ENCODE assay signal across 9 cellular contexts in the genomic region with DNA sequence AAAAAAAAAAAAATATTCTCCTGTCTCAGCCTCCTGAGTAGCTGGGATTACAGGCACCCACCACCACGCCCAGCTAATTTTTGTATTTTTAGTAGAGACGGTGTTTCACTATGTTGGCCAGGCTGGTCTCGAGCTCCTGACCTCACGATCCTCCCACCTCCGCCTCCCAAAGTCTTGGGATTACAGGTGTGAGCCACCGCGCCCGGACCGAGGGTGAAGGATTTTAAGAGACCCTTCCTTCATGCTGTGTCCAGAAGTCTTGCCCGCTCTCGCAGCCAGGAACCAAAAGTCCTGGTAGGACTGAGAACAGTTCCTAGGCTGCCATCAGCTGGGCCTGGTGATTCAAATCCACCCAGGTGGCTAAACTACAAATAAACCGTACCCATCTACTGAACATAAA. TPM values are rescaled to one million over a fixed set of nuclear protein-coding genes. Genes with fewer than 3 reads are reported as not detected.
DNase-seq lines count a peak whose midpoint lies in the region; ATAC-seq, FAIRE-seq and TF ChIP-seq lines count a peak whose summit lies in the region.
"Not testable (repeated sequence)": the region's sequence is repeated elsewhere in the genome, so short reads cannot be mapped to it uniquely, and the experiment has no call there.
"Had no signal": no experiment of that assay in that cellular context is flagged by ENCODE, and none has a peak within 500 bp of the region (broad histone marks: within the 10 kb centered on the region; RNA-seq: fewer than 3 reads in every experiment).

No MANE protein-coding gene starts in this region.

- not testable (repeated sequence) for TF ChIP-seq POLR2A in GM12878 (IDR thresholded peaks at IDR 0.05; ENCODE audit: low read depth, low read length)

- not testable (repeated sequence) for H3K36me3 Mint-ChIP-seq in IgD-negative memory B cell; activated T-helper 1 cell treated with anti-CD3 and anti-CD28 coated beads, Interleukin-12 subunit alpha, Interleukin-12 subunit beta, Interleukin-2, Interleukin-4 antibody, amounts not matched to agents 30 ng/mL and 10 ng/mL and 1 ng/mL, durations not matched to agents 14 hours and 24 hours and 36 hours (ENCODE audit: low read depth); nephron (ENCODE audit: low read depth); type B pancreatic cell
- peaks cover 12% of the 10 kb centered on the region for H3K36me3 Mint-ChIP-seq in activated CD4-positive, alpha-beta T cell treated with anti-CD3 and anti-CD28 coated beads, Interleukin-2, amount 10 ng/mL, durations not matched to agents 24 days and 14 days (ENCODE audit: low read depth)

- POLR2A ChIA-PET in GM12878 (lab: Charles Lee): interaction anchor here (0.6 to 1.1 kb wide), 2 partner anchors 52 to 96 kb away, joined by 3 to 6 read pairs; no protein-coding TSS in a partner anchor

- not testable (repeated sequence) for TF ChIP-seq RAD21 in GM12878 (IDR thresholded peaks at IDR 0.05; ENCODE audit: insufficient read depth, low read depth, low read length)

- not testable (repeated sequence) for H3K9ac ChIP-seq in BLaER1; GM12878 (ENCODE audit: control insufficient read depth, insufficient read depth, low read length)

- H3K4me3 Mint-ChIP-seq in IgD-negative memory B cell: peak overlapping the region in 1 of 4 donors; percentile 77
- peak overlapping the region; percentile 67 for H3K4me3 Mint-ChIP-seq in activated CD4-positive, alpha-beta T cell treated with anti-CD3 and anti-CD28 coated beads, Interleukin-2, amount 10 ng/mL, durations not matched to agents 24 days and 14 days
- peak overlapping the region; percentile 5 for H3K4me3 Mint-ChIP-seq in activated T-helper 1 cell treated with anti-CD3 and anti-CD28 coated beads, Interleukin-12 subunit alpha, Interleukin-12 subunit beta, Interleukin-2, Interleukin-4 antibody, amounts not matched to agents 30 ng/mL and 10 ng/mL and 1 ng/mL, durations not matched to agents 14 hours and 24 hours and 36 hours
- peak overlapping the region; percentile 27 to 68 (median 67) for H3K4me3 Mint-ChIP-seq in nephron
- H3K4me3 Mint-ChIP-seq in type B pancreatic cell: peak overlapping the region; percentile 39

- RAD21 ChIA-PET in GM12878 (lab: Charles Lee; ENCODE audit: unreplicated experiment): not testable (repeated sequence)

- not testable (repeated sequence) for H3K27me3 ChIP-seq in BLaER1; GM12878 (replicated peaks in 1 of 2; ENCODE audit: control insufficient read depth in 2 of 2, insufficient read depth in 2 of 2, low read length in 1 of 2)

- CTCF ChIA-PET in GM12878 (lab: Yijun Ruan, JAX): interaction anchor here (0.7 to 4.3 kb wide), 2 partner anchors 14 to 352 kb away, joined by 3 to 35 read pairs; partner anchors contain the start of genes ABCB8 and ATG9B

- not testable (repeated sequence) for H3K4me3 ChIP-seq in BLaER1, GM12878

- not testable (repeated sequence) for TF ChIP-seq CTCF in GM12878 (IDR thresholded peaks at IDR 0.05 in 2 of 3, conservative IDR thresholded peaks at IDR 0.05 in 1 of 3; ENCODE audit: control insufficient read depth in 2 of 3, extremely low read depth in 1 of 3, insufficient read depth in 1 of 3, low read depth in 3 of 3, low read length in 3 of 3); nephron (IDR thresholded peaks at IDR 0.05; ENCODE audit: unreplicated experiment in 3 of 3); type B pancreatic cell (conservative IDR thresholded peaks at IDR 0.05)

- SMC1A ChIA-PET in GM12878 (lab: Charles Lee; ENCODE audit: uncharacterized antibody, unreplicated experiment): interaction anchor here (1.1 kb wide), 1 partner anchor 28 kb away, joined by 4 read pairs; no protein-coding TSS in a partner anchor

- 59% methylated on average over 12 of the region's 12 CpGs for WGBS in GM12878 (ENCODE audit: insufficient coverage, insufficient replicate concordance, low lambda C conversion rate, missing lambda C conversion rate)

- not testable (repeated sequence) for H3K9me3 ChIP-seq in BLaER1; GM12878 (replicated peaks; ENCODE audit: control insufficient read depth, insufficient read depth, low read length)

- peak overlapping the region in 2 of 3 donors; percentile 97 to 100 for H3K27ac Mint-ChIP-seq in IgD-negative memory B cell
- peak overlapping the region; percentile 88 for H3K27ac Mint-ChIP-seq in activated CD4-positive, alpha-beta T cell treated with anti-CD3 and anti-CD28 coated beads, Interleukin-2, amount 10 ng/mL, durations not matched to agents 24 days and 14 days
- H3K27ac Mint-ChIP-seq in activated T-helper 1 cell treated with anti-CD3 and anti-CD28 coated beads, Interleukin-12 subunit alpha, Interleukin-12 subunit beta, Interleukin-2, Interleukin-4 antibody, amounts not matched to agents 30 ng/mL and 10 ng/mL and 1 ng/mL, durations not matched to agents 14 hours and 24 hours and 36 hours: peak overlapping the region; percentile 86
- H3K27ac Mint-ChIP-seq in nephron: peak overlapping the region; percentile 51 to 65 (median 55)
- peak overlapping the region; percentile 32 for H3K27ac Mint-ChIP-seq in type B pancreatic cell

- not testable (repeated sequence) for H3K79me2 ChIP-seq in GM12878 (ENCODE audit: control insufficient read depth, insufficient read depth, low read length)

- not testable (repeated sequence) for DNase-seq in activated CD4-positive, alpha-beta T cell treated with anti-CD3 and anti-CD28 coated beads, Interleukin-2, amount 10 ng/mL, durations not matched to agents 24 days and 14 days; activated T-helper 1 cell treated with anti-CD3 and anti-CD28 coated beads, Interleukin-12 subunit alpha, Interleukin-12 subunit beta, Interleukin-2, Interleukin-4 antibody, amounts not matched to agents 30 ng/mL and 10 ng/mL and 1 ng/mL, durations not matched to agents 14 hours and 24 hours and 36 hours (ENCODE audit: low spot score); GM12878 (ENCODE audit: low read depth, low spot score); type B pancreatic cell (ENCODE audit: extremely low spot score, unreplicated experiment)
- peak; percentile 20 for DNase-seq in Right ventricle myocardium inferior (ENCODE audit: missing footprints)

- not testable (repeated sequence) for H4K20me1 ChIP-seq in BLaER1; GM12878 (ENCODE audit: control insufficient read depth, insufficient read depth)

- not testable (repeated sequence) for ATAC-seq in GM12878, Right ventricle myocardium inferior

- in situ Hi-C loops in GM12878 (cut with MboI): not testable (repeated sequence)

- H2AFZ ChIP-seq in GM12878 (ENCODE audit: control insufficient read depth, low read depth, low read length): not testable (repeated sequence)

- H3K36me3 ChIP-seq in BLaER1; GM12878 (ENCODE audit: control insufficient read depth in 2 of 2, insufficient read depth in 2 of 2, low read length in 1 of 2): not testable (repeated sequence)

- H3K4me1 ChIP-seq in BLaER1: peaks cover 90% of the 10 kb centered on the region
- not testable (repeated sequence) for H3K4me1 ChIP-seq in GM12878 (ENCODE audit: control insufficient read depth, insufficient read depth, low read length)

- not testable (repeated sequence) for H3K9me3 Mint-ChIP-seq in IgD-negative memory B cell; activated CD4-positive, alpha-beta T cell treated with anti-CD3 and anti-CD28 coated beads, Interleukin-2, amount 10 ng/mL, durations not matched to agents 24 days and 14 days; activated T-helper 1 cell treated with anti-CD3 and anti-CD28 coated beads, Interleukin-12 subunit alpha, Interleukin-12 subunit beta, Interleukin-2, Interleukin-4 antibody, amounts not matched to agents 30 ng/mL and 10 ng/mL and 1 ng/mL, durations not matched to agents 14 hours and 24 hours and 36 hours; nephron; type B pancreatic cell

- not testable (repeated sequence) for H3K27ac ChIP-seq in BLaER1; GM12878 (ENCODE audit: control insufficient read depth, insufficient read depth)

- H3K4me2 ChIP-seq in BLaER1: peak overlapping the region; percentile 59
- H3K4me2 ChIP-seq in GM12878 (ENCODE audit: control insufficient read depth, insufficient read depth): not testable (repeated sequence)

- peaks cover 20 to 30% (median 27%) of the 10 kb centered on the region in 3 donors for H3K4me1 Mint-ChIP-seq in IgD-negative memory B cell
- peaks cover 66% of the 10 kb centered on the region for H3K4me1 Mint-ChIP-seq in activated CD4-positive, alpha-beta T cell treated with anti-CD3 and anti-CD28 coated beads, Interleukin-2, amount 10 ng/mL, durations not matched to agents 24 days and 14 days
- H3K4me1 Mint-ChIP-seq in activated T-helper 1 cell treated with anti-CD3 and anti-CD28 coated beads, Interleukin-12 subunit alpha, Interleukin-12 subunit beta, Interleukin-2, Interleukin-4 antibody, amounts not matched to agents 30 ng/mL and 10 ng/mL and 1 ng/mL, durations not matched to agents 14 hours and 24 hours and 36 hours (ENCODE audit: low read depth): peaks cover 63% of the 10 kb centered on the region
- H3K4me1 Mint-ChIP-seq in nephron: peaks cover 42% of the 10 kb centered on the region
- peaks cover 36% of the 10 kb centered on the region for H3K4me1 Mint-ChIP-seq in type B pancreatic cell (ENCODE audit: unreplicated experiment)

- peaks cover 13% of the 10 kb centered on the region for H3K27me3 Mint-ChIP-seq in IgD-negative memory B cell
- not testable (repeated sequence) for H3K27me3 Mint-ChIP-seq in activated CD4-positive, alpha-beta T cell treated with anti-CD3 and anti-CD28 coated beads, Interleukin-2, amount 10 ng/mL, durations not matched to agents 24 days and 14 days; activated T-helper 1 cell treated with anti-CD3 and anti-CD28 coated beads, Interleukin-12 subunit alpha, Interleukin-12 subunit beta, Interleukin-2, Interleukin-4 antibody, amounts not matched to agents 30 ng/mL and 10 ng/mL and 1 ng/mL, durations not matched to agents 14 hours and 24 hours and 36 hours (ENCODE audit: insufficient read depth)
- peaks cover 22% of the 10 kb centered on the region for H3K27me3 Mint-ChIP-seq in nephron (ENCODE audit: low read depth)
- peaks cover 41% of the 10 kb centered on the region for H3K27me3 Mint-ChIP-seq in type B pancreatic cell

- FAIRE-seq in GM12878 (lab: Jason Lieb, UNC): peak; percentile 38

- BruUV-seq in GM12878 (replicated peaks; lab: Mats Ljungman, UMichigan): not testable (repeated sequence)

- intact Hi-C loops in activated CD4-positive, alpha-beta T cell treated with anti-CD3 and anti-CD28 coated beads, Interleukin-2, amount 10 ng/mL, durations not matched to agents 24 days and 14 days (cut with micrococcal nuclease): loop anchor here (2.0 to 5.0 kb wide), 4 partner anchors 15 to 71 kb away; partner anchors contain the start of genes FASTK, KCNH2, SLC4A2 and TMUB1
- intact Hi-C loops in activated T-helper 1 cell treated with anti-CD3 and anti-CD28 coated beads, Interleukin-12 subunit alpha, Interleukin-12 subunit beta, Interleukin-2, Interleukin-4 antibody, amounts not matched to agents 30 ng/mL and 10 ng/mL and 1 ng/mL, durations not matched to agents 14 hours and 24 hours and 36 hours (cut with micrococcal nuclease): loop anchor here (1.0 to 10.0 kb wide), 3 partner anchors 28 to 687 kb away; partner anchors contain the start of genes ACTR3C, KCNH2 and LRRC61
- intact Hi-C loops in GM12878 (cut with micrococcal nuclease; ENCODE audit: unreplicated experiment): loop anchor here (5.0 kb wide), 1 partner anchor 101 kb away; no protein-coding TSS in a partner anchor
- intact Hi-C loops in Right ventricle myocardium inferior (cut with DNase I): not testable (repeated sequence)

- not testable (repeated sequence) for TF ChIP-seq EP300 in GM12878 (IDR thresholded peaks at IDR 0.05; ENCODE audit: borderline replicate concordance in 1 of 2, control insufficient read depth in 1 of 2, low read depth in 2 of 2, low read length in 2 of 2)

RNA-seq across cellular contexts. Expression of gene ATG9B, which starts 12.7 kb away (rescaled TPM):
- polyA plus RNA-seq in IgD-negative memory B cell (11.2 TPM), GM12878 (2011; rRNA removed) (0.01 and 0.13 TPM in 2 replicates), GM12878 (2014; fragmentation: Illumina TruSeq; extraction: Trizol) (0.12 TPM in 1 of 2 replicates, not detected in the other), GM12878 (2014; fragmentation: Nextera tagmentation; extraction: Ambion mirVana) (under 1 TPM in 1 of 2 experiments, not detected in 1; 0.04 TPM), GM12878 (2014; rRNA removed) (0.13 and 0.62 TPM in 2 replicates), GM12878 (2016; fragmentation: Nextera tagmentation; extraction: Ambion mirVana) (under 1 TPM; 0.24 to 0.83 TPM)
- total RNA-seq in activated CD4-positive, alpha-beta T cell treated with anti-CD3 and anti-CD28 coated beads, Interleukin-2, amount 10 ng/mL, durations not matched to agents 24 days and 14 days: 7.3 and 7.5 TPM in 2 replicates
- total RNA-seq in activated T-helper 1 cell treated with anti-CD3 and anti-CD28 coated beads, Interleukin-12 subunit alpha, Interleukin-12 subunit beta, Interleukin-2, Interleukin-4 antibody, amounts not matched to agents 30 ng/mL and 10 ng/mL and 1 ng/mL, durations not matched to agents 14 hours and 24 hours and 36 hours: 4.7 and 6.3 TPM in 2 replicates
- 0.22 and 0.67 TPM in 2 replicates for total RNA-seq in GM12878 (2013; cell fraction: nucleolus; rRNA removed)
- total RNA-seq in GM12878 (2014; rRNA removed) (0.05 TPM in 1 of 2 replicates, not detected in the other), GM12878 (2014; rRNA removed; fragmentation: Illumina TruSeq; extraction: Trizol) (0.09 TPM in 1 of 2 replicates, not detected in the other), GM12878 (2021) (0.36 and 0.48 TPM in 2 replicates), Right ventricle myocardium inferior (not detected), type B pancreatic cell (ENCODE audit: low replicate concordance) (33.8 and 53.2 TPM in 2 replicates)
- 0.17 TPM for polyA plus RNA-seq in GM12878 (2011; ENCODE audit: low read depth)
- polyA plus RNA-seq in GM12878 (2011; cell fraction: cytosol; rRNA removed): 0.07 and 0.17 TPM in 2 replicates
- 0.63 and 1.2 TPM in 2 replicates for polyA plus RNA-seq in GM12878 (2011; cell fraction: nucleus; rRNA removed)
- polyA plus RNA-seq in GM12878 (2012): 0.64 and 0.83 TPM in 2 replicates
- polyA minus RNA-seq in GM12878 (2011; rRNA and poly(A)+ RNA removed): 0.10 TPM in 1 of 2 replicates, not detected in the other
- polyA minus RNA-seq in GM12878 (2011; cell fraction: cytosol; rRNA and poly(A)+ RNA removed): not detected in 2 replicates
- 0.12 TPM in 1 of 2 replicates, not detected in the other for polyA minus RNA-seq in GM12878 (2011; cell fraction: nucleus; rRNA and poly(A)+ RNA removed)
- total RNA-seq: M059J had no signal

RNA-seq across cellular contexts. Expression of gene ABCB8, which starts 16.6 kb away (rescaled TPM):
- polyA plus RNA-seq in IgD-negative memory B cell (21.6 TPM), GM12878 (2011; rRNA removed) (3.8 and 9.6 TPM in 2 replicates), GM12878 (2014; fragmentation: Illumina TruSeq; extraction: Trizol) (4.7 and 11.5 TPM in 2 replicates), GM12878 (2014; fragmentation: Nextera tagmentation; extraction: Ambion mirVana) (1 to 10 TPM in 1 of 2 experiments, under 1 TPM in 1; 0.77 to 1.2 TPM), GM12878 (2014; rRNA removed) (24.7 and 27.3 TPM in 2 replicates), GM12878 (2016; fragmentation: Nextera tagmentation; extraction: Ambion mirVana) (10 to 100 TPM; 30.5 to 34.8 TPM)
- total RNA-seq in activated CD4-positive, alpha-beta T cell treated with anti-CD3 and anti-CD28 coated beads, Interleukin-2, amount 10 ng/mL, durations not matched to agents 24 days and 14 days: 56.4 and 57.4 TPM in 2 replicates
- total RNA-seq in activated T-helper 1 cell treated with anti-CD3 and anti-CD28 coated beads, Interleukin-12 subunit alpha, Interleukin-12 subunit beta, Interleukin-2, Interleukin-4 antibody, amounts not matched to agents 30 ng/mL and 10 ng/mL and 1 ng/mL, durations not matched to agents 14 hours and 24 hours and 36 hours: 56.9 and 57.9 TPM in 2 replicates
- total RNA-seq in GM12878 (2013; cell fraction: nucleolus; rRNA removed): 46.2 and 58.1 TPM in 2 replicates
- total RNA-seq in GM12878 (2014; rRNA removed) (26.3 and 27.4 TPM in 2 replicates), GM12878 (2014; rRNA removed; fragmentation: Illumina TruSeq; extraction: Trizol) (9.1 and 10.8 TPM in 2 replicates), GM12878 (2021) (30.6 and 34.7 TPM in 2 replicates), Right ventricle myocardium inferior (24.5 TPM), type B pancreatic cell (ENCODE audit: low replicate concordance) (32.7 and 45.5 TPM in 2 replicates)
- polyA plus RNA-seq in GM12878 (2011; ENCODE audit: low read depth): 5.0 TPM
- 16.5 and 21.4 TPM in 2 replicates for polyA plus RNA-seq in GM12878 (2011; cell fraction: cytosol; rRNA removed)
- 60.0 and 60.7 TPM in 2 replicates for polyA plus RNA-seq in GM12878 (2011; cell fraction: nucleus; rRNA removed)
- polyA plus RNA-seq in GM12878 (2012): 13.0 and 13.2 TPM in 2 replicates
- polyA minus RNA-seq in GM12878 (2011; rRNA and poly(A)+ RNA removed): 15.9 and 30.2 TPM in 2 replicates
- 14.3 and 15.0 TPM in 2 replicates for polyA minus RNA-seq in GM12878 (2011; cell fraction: cytosol; rRNA and poly(A)+ RNA removed)
- 16.9 and 33.6 TPM in 2 replicates for polyA minus RNA-seq in GM12878 (2011; cell fraction: nucleus; rRNA and poly(A)+ RNA removed)

RNA-seq across cellular contexts. Expression of gene NOS3, which starts 20.8 kb away (rescaled TPM):
- polyA plus RNA-seq in IgD-negative memory B cell: 2.0 TPM
- 14.3 and 15.7 TPM in 2 replicates for total RNA-seq in activated CD4-positive, alpha-beta T cell treated with anti-CD3 and anti-CD28 coated beads, Interleukin-2, amount 10 ng/mL, durations not matched to agents 24 days and 14 days
- 12.2 and 12.8 TPM in 2 replicates for total RNA-seq in activated T-helper 1 cell treated with anti-CD3 and anti-CD28 coated beads, Interleukin-12 subunit alpha, Interleukin-12 subunit beta, Interleukin-2, Interleukin-4 antibody, amounts not matched to agents 30 ng/mL and 10 ng/mL and 1 ng/mL, durations not matched to agents 14 hours and 24 hours and 36 hours
- total RNA-seq in GM12878 (2013; cell fraction: nucleolus; rRNA removed): 3.4 and 7.9 TPM in 2 replicates
- 0.06 and 0.16 TPM in 2 replicates for total RNA-seq in GM12878 (2014; rRNA removed)
- 0.05 and 0.09 TPM in 2 replicates for total RNA-seq in GM12878 (2014; rRNA removed; fragmentation: Illumina TruSeq; extraction: Trizol)
- total RNA-seq in GM12878 (2021): 0.32 and 0.92 TPM in 2 replicates
- polyA plus RNA-seq in GM12878 (2011; ENCODE audit: low read depth): not detected
- polyA plus RNA-seq in GM12878 (2011; rRNA removed): 0.30 and 0.42 TPM in 2 replicates
- 1.1 and 1.4 TPM in 2 replicates for polyA plus RNA-seq in GM12878 (2011; cell fraction: cytosol; rRNA removed)
- 1.9 and 2.4 TPM in 2 replicates for polyA plus RNA-seq in GM12878 (2011; cell fraction: nucleus; rRNA removed)
- polyA plus RNA-seq in GM12878 (2012): 0.11 and 0.32 TPM in 2 replicates
- 0.06 TPM in 1 of 2 replicates, not detected in the other for polyA plus RNA-seq in GM12878 (2014; fragmentation: Illumina TruSeq; extraction: Trizol)
- not detected for polyA plus RNA-seq in GM12878 (2014; fragmentation: Nextera tagmentation; extraction: Ambion mirVana)
- 0.33 and 0.56 TPM in 2 replicates for polyA plus RNA-seq in GM12878 (2014; rRNA removed)
- polyA plus RNA-seq in GM12878 (2016; fragmentation: Nextera tagmentation; extraction: Ambion mirVana): under 1 TPM in 1 of 2 experiments, not detected in 1; 0.70 TPM
- polyA minus RNA-seq in GM12878 (2011; rRNA and poly(A)+ RNA removed): 1.2 and 2.5 TPM in 2 replicates
- 1.1 and 1.5 TPM in 2 replicates for polyA minus RNA-seq in GM12878 (2011; cell fraction: cytosol; rRNA and poly(A)+ RNA removed)
- 0.12 and 1.1 TPM in 2 replicates for polyA minus RNA-seq in GM12878 (2011; cell fraction: nucleus; rRNA and poly(A)+ RNA removed)
- total RNA-seq in Right ventricle myocardium inferior: 19.4 TPM
- 0.21 and 1.7 TPM in 2 replicates for total RNA-seq in type B pancreatic cell (ENCODE audit: low replicate concordance)
- total RNA-seq: M059J had no signal

RNA-seq across cellular contexts. Expression of gene KCNH2, which starts 33.5 kb away (rescaled TPM):
- polyA plus RNA-seq in IgD-negative memory B cell (2.5 TPM), GM12878 (2011; rRNA removed) (0.10 and 0.24 TPM in 2 replicates), GM12878 (2014; fragmentation: Illumina TruSeq; extraction: Trizol) (not detected in 2 replicates), GM12878 (2014; fragmentation: Nextera tagmentation; extraction: Ambion mirVana) (under 1 TPM in 1 of 2 experiments, not detected in 1; 0.04 TPM), GM12878 (2014; rRNA removed) (0.03 and 0.15 TPM in 2 replicates), GM12878 (2016; fragmentation: Nextera tagmentation; extraction: Ambion mirVana) (not detected)
- total RNA-seq in activated CD4-positive, alpha-beta T cell treated with anti-CD3 and anti-CD28 coated beads, Interleukin-2, amount 10 ng/mL, durations not matched to agents 24 days and 14 days: 0.36 and 0.37 TPM in 2 replicates
- total RNA-seq in activated T-helper 1 cell treated with anti-CD3 and anti-CD28 coated beads, Interleukin-12 subunit alpha, Interleukin-12 subunit beta, Interleukin-2, Interleukin-4 antibody, amounts not matched to agents 30 ng/mL and 10 ng/mL and 1 ng/mL, durations not matched to agents 14 hours and 24 hours and 36 hours: 0.20 and 0.49 TPM in 2 replicates
- 0.29 and 0.37 TPM in 2 replicates for total RNA-seq in GM12878 (2013; cell fraction: nucleolus; rRNA removed)
- total RNA-seq in GM12878 (2014; rRNA removed) (not detected in 2 replicates), GM12878 (2014; rRNA removed; fragmentation: Illumina TruSeq; extraction: Trizol) (not detected in 2 replicates), GM12878 (2021) (0.18 and 0.19 TPM in 2 replicates), Right ventricle myocardium inferior (97.3 TPM), type B pancreatic cell (ENCODE audit: low replicate concordance) (8.0 and 10.0 TPM in 2 replicates)
- not detected for polyA plus RNA-seq in GM12878 (2011; ENCODE audit: low read depth)
- polyA plus RNA-seq in GM12878 (2011; cell fraction: cytosol; rRNA removed): 0.30 and 0.33 TPM in 2 replicates
- polyA plus RNA-seq in GM12878 (2011; cell fraction: nucleus; rRNA removed): 0.78 and 0.82 TPM in 2 replicates
- polyA plus RNA-seq in GM12878 (2012): 0.08 TPM in 2 replicates
- 0.37 and 0.88 TPM in 2 replicates for polyA minus RNA-seq in GM12878 (2011; rRNA and poly(A)+ RNA removed)
- 0.31 and 0.53 TPM in 2 replicates for polyA minus RNA-seq in GM12878 (2011; cell fraction: cytosol; rRNA and poly(A)+ RNA removed)
- 0.12 and 0.19 TPM in 2 replicates for polyA minus RNA-seq in GM12878 (2011; cell fraction: nucleus; rRNA and poly(A)+ RNA removed)

RNA-seq across cellular contexts. Expression of gene ASIC3, which starts 36.7 kb away (rescaled TPM):
- polyA plus RNA-seq in IgD-negative memory B cell (not detected), GM12878 (2011; rRNA removed) (0.07 and 0.09 TPM in 2 replicates), GM12878 (2014; fragmentation: Illumina TruSeq; extraction: Trizol) (0.47 TPM in 1 of 2 replicates, not detected in the other), GM12878 (2014; fragmentation: Nextera tagmentation; extraction: Ambion mirVana) (not detected), GM12878 (2014; rRNA removed) (0.55 and 1.4 TPM in 2 replicates), GM12878 (2016; fragmentation: Nextera tagmentation; extraction: Ambion mirVana) (under 1 TPM; 0.24 to 0.40 TPM)
- total RNA-seq in activated CD4-positive, alpha-beta T cell treated with anti-CD3 and anti-CD28 coated beads, Interleukin-2, amount 10 ng/mL, durations not matched to agents 24 days and 14 days: 3.5 and 4.0 TPM in 2 replicates
- total RNA-seq in activated T-helper 1 cell treated with anti-CD3 and anti-CD28 coated beads, Interleukin-12 subunit alpha, Interleukin-12 subunit beta, Interleukin-2, Interleukin-4 antibody, amounts not matched to agents 30 ng/mL and 10 ng/mL and 1 ng/mL, durations not matched to agents 14 hours and 24 hours and 36 hours: 1.9 and 4.1 TPM in 2 replicates
- 2.0 and 2.2 TPM in 2 replicates for total RNA-seq in GM12878 (2013; cell fraction: nucleolus; rRNA removed)
- total RNA-seq in GM12878 (2014; rRNA removed) (0.16 TPM in 1 of 2 replicates, not detected in the other), GM12878 (2014; rRNA removed; fragmentation: Illumina TruSeq; extraction: Trizol) (0.51 TPM in 1 of 2 replicates, not detected in the other), GM12878 (2021) (1.0 and 1.5 TPM in 2 replicates), Right ventricle myocardium inferior (5.5 TPM), type B pancreatic cell (ENCODE audit: low replicate concordance) (2.2 and 4.4 TPM in 2 replicates)
- polyA plus RNA-seq in GM12878 (2011; ENCODE audit: low read depth): 0.13 TPM
- 0.09 and 0.15 TPM in 2 replicates for polyA plus RNA-seq in GM12878 (2011; cell fraction: cytosol; rRNA removed)
- 1.3 and 1.9 TPM in 2 replicates for polyA plus RNA-seq in GM12878 (2011; cell fraction: nucleus; rRNA removed)
- 1.6 and 1.8 TPM in 2 replicates for polyA plus RNA-seq in GM12878 (2012)
- not detected in 2 replicates for polyA minus RNA-seq in GM12878 (2011; rRNA and poly(A)+ RNA removed)
- not detected in 2 replicates for polyA minus RNA-seq in GM12878 (2011; cell fraction: cytosol; rRNA and poly(A)+ RNA removed)
- 0.24 and 0.48 TPM in 2 replicates for polyA minus RNA-seq in GM12878 (2011; cell fraction: nucleus; rRNA and poly(A)+ RNA removed)

Comparison
In these comparisons a context has a peak if more than half of its experiments do, and no peak if none do; other contexts are left out.
1. H3K27ac Mint-ChIP-seq: peak in every context shown above with its lines; median percentile 98 in IgD-negative memory B cell; 88 in activated CD4-positive, alpha-beta T cell treated with anti-CD3 and anti-CD28 coated beads, Interleukin-2, amount 10 ng/mL, durations not matched to agents 24 days and 14 days; 86 in activated T-helper 1 cell treated with anti-CD3 and anti-CD28 coated beads, Interleukin-12 subunit alpha, Interleukin-12 subunit beta, Interleukin-2, Interleukin-4 antibody, amounts not matched to agents 30 ng/mL and 10 ng/mL and 1 ng/mL, durations not matched to agents 14 hours and 24 hours and 36 hours; 55 in nephron; 32 in type B pancreatic cell.